15 cellular contexts compared by ENCODE assay signal in the genomic region with DNA sequence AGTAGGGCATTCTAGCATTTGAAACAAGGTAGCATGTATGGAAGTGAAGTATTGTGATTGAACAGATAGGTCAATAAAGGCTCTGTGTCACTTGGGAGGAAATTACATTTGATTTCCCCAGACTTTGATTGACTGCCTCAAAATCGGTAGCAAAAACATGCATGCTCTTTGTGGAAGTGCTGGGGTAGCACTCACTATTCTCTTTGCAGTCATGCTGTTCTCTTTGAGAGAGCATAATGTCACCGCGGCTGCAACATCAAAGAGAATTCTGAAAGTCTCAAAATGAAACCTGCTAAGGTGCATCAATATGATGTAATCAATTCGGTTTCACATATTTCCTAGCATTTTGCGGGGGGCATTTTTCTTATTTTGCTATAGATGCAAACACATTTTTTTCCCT.
DNase-seq lines count a peak whose midpoint lies in the region; ATAC-seq, FAIRE-seq and TF ChIP-seq lines count a peak whose summit lies in the region.
"Had no signal": no experiment of that assay in that cellular context is flagged by ENCODE, and none has a peak within 500 bp of the region (broad histone marks: within the 10 kb centered on the region; RNA-seq: fewer than 3 reads in every experiment).

No MANE protein-coding gene starts in this region.

- no peak for ATAC-seq in GM18520 (IDR thresholded peaks at IDR 0.05; ENCODE audit: unreplicated experiment)
- ATAC-seq in GM18909 (IDR thresholded peaks at IDR 0.05; ENCODE audit: poor library complexity, unreplicated experiment) = no peak
- ATAC-seq: left ventricle myocardium superior had no signal

- no peaks in the 10 kb centered on the region for H3K36me3 Mint-ChIP-seq in activated naive CD8-positive, alpha-beta T cell treated with anti-CD3 and anti-CD28 coated beads for 36 hours
- H3K36me3 Mint-ChIP-seq: type B pancreatic cell had no signal

- no peak overlapping the region for H3K27ac Mint-ChIP-seq in activated naive CD8-positive, alpha-beta T cell treated with anti-CD3 and anti-CD28 coated beads for 36 hours
- H3K27ac Mint-ChIP-seq: nephron progenitor cell, type B pancreatic cell had no signal

- H3K4me1 Mint-ChIP-seq in activated naive CD8-positive, alpha-beta T cell treated with anti-CD3 and anti-CD28 coated beads for 36 hours = peaks cover 15% of the 10 kb centered on the region

- no peak overlapping the region for H3K4me3 ChIP-seq in Jurkat, Clone E6-1 (ENCODE audit: low read length)
- H3K4me3 ChIP-seq: coronary artery, HAP-1 had no signal

- no peak overlapping the region for H3K4me3 Mint-ChIP-seq in activated naive CD8-positive, alpha-beta T cell treated with anti-CD3 and anti-CD28 coated beads for 36 hours
- H3K4me3 Mint-ChIP-seq: nephron progenitor cell, type B pancreatic cell had no signal

- DNase-seq in DMS153 treated with DMSO at 0.1 percent for 48 hours (lab: John Stamatoyannopoulos, UW; ENCODE audit: unreplicated experiment) (peak; percentile 6), DMS153 (lab: John Stamatoyannopoulos, UW) (no peak), GM12892 (ENCODE audit: insufficient read length) (no peak)
- DNase-seq in Jurkat, Clone E6-1 (ENCODE audit: low read depth, low spot score) = peak; percentile 10
- peak; percentile 26 for DNase-seq in activated naive CD8-positive, alpha-beta T cell treated with anti-CD3 and anti-CD28 coated beads for 36 hours
- no peak for DNase-seq in stimulated activated CD8-positive, alpha-beta memory T cell treated with anti-CD3 and anti-CD28 coated beads, Interleukin-4, amount 100 ng/mL, for 48 hours
- DNase-seq: left ventricle myocardium superior, nephron progenitor cell, SIG-M5 had no signal

- FAIRE-seq in GM12892 (lab: Jason Lieb, UNC) = peak; percentile 30
- FAIRE-seq: TTC549 had no signal

- no peaks in the 10 kb centered on the region for H3K9me3 Mint-ChIP-seq in activated naive CD8-positive, alpha-beta T cell treated with anti-CD3 and anti-CD28 coated beads for 36 hours
- H3K9me3 Mint-ChIP-seq: nephron progenitor cell, type B pancreatic cell had no signal

- peaks cover 10% of the 10 kb centered on the region for H3K27me3 Mint-ChIP-seq in activated naive CD8-positive, alpha-beta T cell treated with anti-CD3 and anti-CD28 coated beads for 36 hours
- H3K27me3 Mint-ChIP-seq: type B pancreatic cell had no signal

- no peak for TF ChIP-seq POLR2A in GM12892 (IDR thresholded peaks at IDR 0.05; ENCODE audit: low read depth, low read length)

Comparison
In these comparisons a context has a peak if more than half of its experiments do, and no peak if none do; other contexts are left out.
1. DNase-seq: peak in DMS153 treated with DMSO at 0.1 percent for 48 hours (single experiment), Jurkat, Clone E6-1 (single experiment) and activated naive CD8-positive, alpha-beta T cell treated with anti-CD3 and anti-CD28 coated beads for 36 hours (single experiment); none in DMS153 (single experiment), GM12892 (single experiment) and stimulated activated CD8-positive, alpha-beta memory T cell treated with anti-CD3 and anti-CD28 coated beads, Interleukin-4, amount 100 ng/mL, for 48 hours (single experiment).